Comparison of ENCODE assay signal across 14 cellular contexts in genomic region chr14:81743605-81744004, GRCh38.
DNase-seq lines count a peak whose midpoint lies in the region.
"Had no signal": no experiment of that assay in that cellular context is flagged by ENCODE, and none has a peak within 500 bp of the region (broad histone marks: within the 10 kb centered on the region; RNA-seq: fewer than 3 reads in every experiment).

No MANE protein-coding gene starts in this region.

- DNase-seq in NCI-H748 (lab: John Stamatoyannopoulos, UW; ENCODE audit: unreplicated experiment) (peak; percentile 23), NCI-H748 treated with DMSO at 0.1 percent for 48 hours (lab: John Stamatoyannopoulos, UW) (no peak), NCI-H69 (lab: John Stamatoyannopoulos, UW) (peak; percentile 32), putamen (ENCODE audit: low spot score) (peak; percentile 49), NCI-H345 (lab: John Stamatoyannopoulos, UW) (no peak), T-helper 9 cell (no peak)
- DNase-seq: C1 segment of cervical spinal cord; Calu3; CD4-positive, alpha-beta memory T cell; COR-L47; DMS53; DMS79 treated with DMSO at 0.1 percent for 48 hours; GF-D8; H9 had no signal

Comparison
In these comparisons a context has a peak if more than half of its experiments do, and no peak if none do; other contexts are left out.
1. DNase-seq: peak in NCI-H748 (single experiment), NCI-H69 (single experiment) and putamen (single experiment); none in NCI-H748 treated with DMSO at 0.1 percent for 48 hours (single experiment), NCI-H345 (single experiment) and T-helper 9 cell (single experiment).